ENCODE assay signal across 9 cellular contexts in genomic region chr4:92252846-92253245, GRCh38. TPM values are rescaled to one million over a fixed set of nuclear protein-coding genes. Genes with fewer than 3 reads are reported as not detected.
"Had no signal": no experiment of that assay in that cellular context is flagged by ENCODE, and none has a peak within 500 bp of the region (broad histone marks: within the 10 kb centered on the region; RNA-seq: fewer than 3 reads in every experiment).

No MANE protein-coding gene starts in this region.

- H3K4me3 ChIP-seq: GM12878 had no signal

- ATAC-seq: GM12878 had no signal

- DNase-seq: GDM1, GF-D8 had no signal

- FAIRE-seq: G401.6, GM12878, GM12891, GM12892, GM18507, GM19239 had no signal

RNA-seq across cellular contexts. Expression of gene GRID2, which starts 50.9 kb away (rescaled TPM):
- total RNA-seq: G401, GM12878 had no signal
- polyA plus RNA-seq: GM12878 had no signal
